In genomic region chr1:207404849-207405525, GRCh38 we compare ENCODE assay signal across 7 cellular contexts. TPM values are rescaled to one million over a fixed set of nuclear protein-coding genes. Genes with fewer than 3 reads are reported as not detected.
DNase-seq lines count a peak whose midpoint lies in the region; FAIRE-seq and TF ChIP-seq lines count a peak whose summit lies in the region.

No MANE protein-coding gene starts in this region.

- H3K4me3 ChIP-seq in GM12865 (ENCODE audit: low read depth, low read length) (no peak overlapping the region), suprapubic skin (no peak overlapping the region)

- H3K36me3 ChIP-seq in suprapubic skin = no peaks in the 10 kb centered on the region

- peaks cover 11% of the 10 kb centered on the region for H3K4me1 Mint-ChIP-seq in activated CD4-positive, alpha-beta memory T cell treated with anti-CD3 and anti-CD28 coated beads, Interleukin-2, amount 10 ng/mL, durations not matched to agents 7 days and 5 days

- peak; percentile 74 for DNase-seq in GM12865 (ENCODE audit: low read depth)
- peak; percentile 31 for DNase-seq in HS-27A (ENCODE audit: low read depth)
- peak; percentile 68 for DNase-seq in NCI-H82 treated with DMSO at 0.1 percent for 48 hours (lab: John Stamatoyannopoulos, UW; ENCODE audit: unreplicated experiment)
- peak; percentile 30 for DNase-seq in brain pericyte (ENCODE audit: low read depth, low spot score)
- no peak for DNase-seq in suprapubic skin (ENCODE audit: low spot score in 2 of 2)
- DNase-seq in activated CD4-positive, alpha-beta memory T cell treated with anti-CD3 and anti-CD28 coated beads, Interleukin-2, amount 10 ng/mL, durations not matched to agents 7 days and 5 days = no peak

- POLR2A ChIA-PET in activated CD4-positive, alpha-beta memory T cell treated with anti-CD3 and anti-CD28 coated beads, Interleukin-2, amount 10 ng/mL, durations not matched to agents 7 days and 5 days (lab: Charles Lee) = interaction anchor here (0.9 to 1.7 kb wide), 4 partner anchors 68 to 321 kb away, joined by 3 to 8 read pairs (median 6); partner anchors contain the start of gene CD55

- no peak overlapping the region for H3K27ac ChIP-seq in suprapubic skin

- WGBS in suprapubic skin = 82% methylated on average over 6 of the region's 6 CpGs

- no peak for TF ChIP-seq POLR2A in suprapubic skin (IDR thresholded peaks at IDR 0.05)

- FAIRE-seq in islet of Langerhans (lab: Jason Lieb, UNC) = peak; percentile 99

- TF ChIP-seq CTCF in GM12865 (IDR thresholded peaks at IDR 0.05; ENCODE audit: insufficient read depth, low read depth, low read length, missing control alignments) (peak; percentile 70), suprapubic skin (IDR thresholded peaks at IDR 0.05) (peak; percentile 59 to 75)

- H3K4me3 Mint-ChIP-seq in activated CD4-positive, alpha-beta memory T cell treated with anti-CD3 and anti-CD28 coated beads, Interleukin-2, amount 10 ng/mL, durations not matched to agents 7 days and 5 days = no peak overlapping the region

- no peaks in the 10 kb centered on the region for H3K9me3 ChIP-seq in suprapubic skin

- no peaks in the 10 kb centered on the region for H3K4me1 ChIP-seq in suprapubic skin

- H3K9me3 Mint-ChIP-seq in activated CD4-positive, alpha-beta memory T cell treated with anti-CD3 and anti-CD28 coated beads, Interleukin-2, amount 10 ng/mL, durations not matched to agents 7 days and 5 days = peaks cover 4% of the 10 kb centered on the region

- H3K27me3 ChIP-seq in suprapubic skin = no peaks in the 10 kb centered on the region

- H3K27ac Mint-ChIP-seq in activated CD4-positive, alpha-beta memory T cell treated with anti-CD3 and anti-CD28 coated beads, Interleukin-2, amount 10 ng/mL, durations not matched to agents 7 days and 5 days = no peak overlapping the region

- CTCF ChIA-PET in activated CD4-positive, alpha-beta memory T cell treated with anti-CD3 and anti-CD28 coated beads, Interleukin-2, amount 10 ng/mL, durations not matched to agents 7 days and 5 days (lab: Charles Lee) = interaction anchor here (0.6 to 4.3 kb wide), 35 partner anchors 9 to 355 kb away, joined by 3 to 56 read pairs (median 4); partner anchors contain the start of genes CD55, CR1 and PFKFB2

- peaks cover 3% of the 10 kb centered on the region for H3K27me3 Mint-ChIP-seq in activated CD4-positive, alpha-beta memory T cell treated with anti-CD3 and anti-CD28 coated beads, Interleukin-2, amount 10 ng/mL, durations not matched to agents 7 days and 5 days

- no peaks in the 10 kb centered on the region for H3K36me3 Mint-ChIP-seq in activated CD4-positive, alpha-beta memory T cell treated with anti-CD3 and anti-CD28 coated beads, Interleukin-2, amount 10 ng/mL, durations not matched to agents 7 days and 5 days (ENCODE audit: low read depth)

- no peak for TF ChIP-seq EP300 in suprapubic skin (IDR thresholded peaks at IDR 0.05)

RNA-seq across cellular contexts. Expression of gene CR2, which starts 49.1 kb away (rescaled TPM):
- total RNA-seq in suprapubic skin = not detected
- total RNA-seq in activated CD4-positive, alpha-beta memory T cell treated with anti-CD3 and anti-CD28 coated beads, Interleukin-2, amount 10 ng/mL, durations not matched to agents 7 days and 5 days = not detected

Comparison
In these comparisons a context has a peak if more than half of its experiments do, and no peak if none do; other contexts are left out.
1. DNase-seq: peak in GM12865 (single experiment), HS-27A (single experiment), NCI-H82 treated with DMSO at 0.1 percent for 48 hours (single experiment) and brain pericyte (single experiment); none in suprapubic skin (0 of 2) and activated CD4-positive, alpha-beta memory T cell treated with anti-CD3 and anti-CD28 coated beads, Interleukin-2, amount 10 ng/mL, durations not matched to agents 7 days and 5 days (single experiment).